ENCODE assay signal across 24 cellular contexts in genomic region chr7:47083476-47084250, GRCh38.
"Had no signal": no experiment of that assay in that cellular context is flagged by ENCODE, and none has a peak within 500 bp of the region (broad histone marks: within the 10 kb centered on the region; RNA-seq: fewer than 3 reads in every experiment).

No MANE protein-coding gene starts in this region.

- H3K27me3 Mint-ChIP-seq: progenitor cell of endocrine pancreas had no signal

- DNase-seq: dorsolateral prefrontal cortex; effector CD4-positive, alpha-beta T cell; foreskin fibroblast; gastrocnemius medialis; head of caudate nucleus; kidney; midbrain; naive thymus-derived CD4-positive, alpha-beta T cell; occipital lobe; pancreas; right lobe of liver; stimulated activated CD4-positive, alpha-beta T cell treated with anti-CD3 and anti-CD28 coated beads, Interleukin-12 subunit alpha, Interleukin-12 subunit beta, amount 100 ng/mL, for 4 hours; stimulated activated CD4-positive, alpha-beta T cell treated with anti-CD3 and anti-CD28 coated beads, Interleukin-1b, Interleukin-23, amount 100 ng/mL, for 48 hours; stimulated activated CD4-positive, alpha-beta T cell treated with anti-CD3 and anti-CD28 coated beads, Interleukin-4, amount 100 ng/mL, for 1 hour; stimulated activated CD8-positive, alpha-beta memory T cell treated with anti-CD3 and anti-CD28 coated beads, Interleukin-4, amount 100 ng/mL, for 48 hours; stimulated activated naive CD4-positive, alpha-beta T cell; stimulated activated naive CD8-positive, alpha-beta T cell treated with anti-CD3 and anti-CD28 coated beads, Interleukin-15, amount 100 ng/mL, for 72 hours; transverse colon had no signal

- FAIRE-seq: colon, pancreas had no signal

- H3K27me3 ChIP-seq: gastrocnemius medialis, pancreas, right lobe of liver, suprapubic skin, transverse colon had no signal

- H3K4me3 ChIP-seq: dorsolateral prefrontal cortex, gastrocnemius medialis, lung, pancreas, right lobe of liver, smooth muscle cell, suprapubic skin, transverse colon had no signal

- H3K4me1 Mint-ChIP-seq: memory B cell; naive thymus-derived CD4-positive, alpha-beta T cell; stimulated activated naive CD8-positive, alpha-beta T cell treated with anti-CD3 and anti-CD28 coated beads, Interleukin-15, amount 100 ng/mL, for 72 hours had no signal

- H3K27ac Mint-ChIP-seq: memory B cell; naive thymus-derived CD4-positive, alpha-beta T cell; progenitor cell of endocrine pancreas; stimulated activated naive CD8-positive, alpha-beta T cell treated with anti-CD3 and anti-CD28 coated beads, Interleukin-15, amount 100 ng/mL, for 72 hours had no signal

- H3K9me3 Mint-ChIP-seq: memory B cell; naive thymus-derived CD4-positive, alpha-beta T cell; stimulated activated naive CD8-positive, alpha-beta T cell treated with anti-CD3 and anti-CD28 coated beads, Interleukin-15, amount 100 ng/mL, for 72 hours had no signal

- H3K9me3 ChIP-seq: gastrocnemius medialis, pancreas, right lobe of liver, suprapubic skin, transverse colon had no signal

- H3K36me3 ChIP-seq: gastrocnemius medialis, pancreas, right lobe of liver, suprapubic skin, transverse colon had no signal

- H3K4me2 ChIP-seq: smooth muscle cell had no signal

- H3K4me3 Mint-ChIP-seq: memory B cell; naive thymus-derived CD4-positive, alpha-beta T cell; stimulated activated naive CD8-positive, alpha-beta T cell treated with anti-CD3 and anti-CD28 coated beads, Interleukin-15, amount 100 ng/mL, for 72 hours had no signal

- H3K27ac ChIP-seq: dorsolateral prefrontal cortex, gastrocnemius medialis, pancreas, right lobe of liver, suprapubic skin, transverse colon had no signal

- H3K4me1 ChIP-seq: pancreas, right lobe of liver, suprapubic skin had no signal

- H3K36me3 Mint-ChIP-seq: memory B cell; naive thymus-derived CD4-positive, alpha-beta T cell had no signal
